In genomic region chr6:72205500-72205899, GRCh38 we compare ENCODE assay signal across 8 cellular contexts.
"Had no signal": no experiment of that assay in that cellular context is flagged by ENCODE, and none has a peak within 500 bp of the region (broad histone marks: within the 10 kb centered on the region; RNA-seq: fewer than 3 reads in every experiment).

No MANE protein-coding gene starts in this region.

- H3K4me2 ChIP-seq: GM23338 had no signal

- H3K4me1 ChIP-seq: HAP-1 had no signal

- DNase-seq: HFFc6, KG1 had no signal

- H3K9me3 ChIP-seq: HAP-1 had no signal

- H3K27ac ChIP-seq: HL-60 had no signal

- H3K9me3 Mint-ChIP-seq: GM23338, HFFc6 had no signal

- H3K27ac Mint-ChIP-seq: GM23338, HFFc6 had no signal

- H3K4me3 ChIP-seq: GM23338, HAP-1, K562 had no signal

- H3K4me3 Mint-ChIP-seq: GM23338, HFFc6 had no signal

- H3K36me3 ChIP-seq: HAP-1 had no signal

- H2AFZ ChIP-seq: GM23338 had no signal

- ATAC-seq: GM23338, HCT116, HepG2, K562 had no signal
